12 cellular contexts compared by ENCODE assay signal in genomic region chr1:1827089-1827433, GRCh38. TPM values are rescaled to one million over a fixed set of nuclear protein-coding genes. Genes with fewer than 3 reads are reported as not detected.
DNase-seq lines count a peak whose midpoint lies in the region; ATAC-seq and TF ChIP-seq lines count a peak whose summit lies in the region.
"Had no signal": no experiment of that assay in that cellular context is flagged by ENCODE, and none has a peak within 500 bp of the region (broad histone marks: within the 10 kb centered on the region; RNA-seq: fewer than 3 reads in every experiment).

No MANE protein-coding gene starts in this region.

- H3K79me2 ChIP-seq in hepatocyte: peaks cover 100% of the 10 kb centered on the region

- H3K4me1 ChIP-seq in left ventricle myocardium inferior (peaks cover 23% of the 10 kb centered on the region), SJCRH30 (peaks cover 26% of the 10 kb centered on the region), hepatocyte (ENCODE audit: insufficient read depth) (peaks cover 19% of the 10 kb centered on the region), thymus (ENCODE audit: control insufficient read depth, insufficient read depth, low read length) (no peaks in the 10 kb centered on the region)

- H3K27me3 ChIP-seq in left ventricle myocardium inferior (ENCODE audit: low read depth): no peaks in the 10 kb centered on the region
- H3K27me3 ChIP-seq in SJCRH30: no peaks in the 10 kb centered on the region
- no peaks in the 10 kb centered on the region for H3K27me3 ChIP-seq in hepatocyte
- H3K27me3 ChIP-seq in thymus (ENCODE audit: control insufficient read depth, insufficient read depth): no peaks in the 10 kb centered on the region

- H3K9me3 ChIP-seq in left ventricle myocardium inferior (replicated peaks): no peaks in the 10 kb centered on the region
- H3K9me3 ChIP-seq in SJCRH30 (replicated peaks): no peaks in the 10 kb centered on the region
- H3K9me3 ChIP-seq in hepatocyte (ENCODE audit: low read depth): no peaks in the 10 kb centered on the region
- H3K9me3 ChIP-seq in thymus (ENCODE audit: control insufficient read depth): no peaks in the 10 kb centered on the region

- no peak overlapping the region for H3K4me3 ChIP-seq in left ventricle myocardium inferior
- H3K4me3 ChIP-seq in SJCRH30: no peak overlapping the region
- H3K4me3 ChIP-seq in hepatocyte: no peak overlapping the region
- no peak overlapping the region for H3K4me3 ChIP-seq in thymus (ENCODE audit: low read length)

- TF ChIP-seq CTCF in left ventricle myocardium inferior (IDR thresholded peaks at IDR 0.05; ENCODE audit: borderline replicate concordance) (no peak), hepatocyte (IDR thresholded peaks at IDR 0.05; ENCODE audit: poor library complexity) (no peak)

- H3K36me3 ChIP-seq in left ventricle myocardium inferior: peaks cover 30% of the 10 kb centered on the region
- H3K36me3 ChIP-seq in SJCRH30: peaks cover 57% of the 10 kb centered on the region
- H3K36me3 ChIP-seq in hepatocyte (replicated peaks; ENCODE audit: insufficient read depth, low read depth): no peaks in the 10 kb centered on the region
- H3K36me3 ChIP-seq in thymus (ENCODE audit: control insufficient read depth, insufficient read depth): peaks cover 43% of the 10 kb centered on the region

- ATAC-seq in left cardiac atrium (no peak), esophagus mucosa (no peak), GM19328 (IDR thresholded peaks at IDR 0.05; ENCODE audit: unreplicated experiment) (no peak)
- ATAC-seq: stimulated activated naive CD8-positive, alpha-beta T cell treated with anti-CD3 and anti-CD28 coated beads, Interleukin-15, Interleukin-2, amounts not matched to agents 100 U/mL and 50 U/mL, for 24 hours had no signal

- DNase-seq in left ventricle myocardium inferior (no peak), left cardiac atrium (no peak), SJCRH30 (peak; percentile 30 to 39), hepatocyte (ENCODE audit: low spot score) (no peak), AML-193 (lab: John Stamatoyannopoulos, UW) (no peak)
- DNase-seq: NCI-H1105; NCI-H510A treated with DMSO at 0.1 percent for 48 hours; SIG-M5; stimulated activated naive CD8-positive, alpha-beta T cell treated with anti-CD3 and anti-CD28 coated beads, Interleukin-15, Interleukin-2, amounts not matched to agents 100 U/mL and 50 U/mL, for 24 hours had no signal

- intact Hi-C loops in left ventricle myocardium inferior (cut with micrococcal nuclease): no loop called here
- intact Hi-C loops in left cardiac atrium (cut with DNase I): no loop called here

- H2AFZ ChIP-seq in hepatocyte: no peak overlapping the region

- H4K20me1 ChIP-seq in hepatocyte (ENCODE audit: insufficient read depth, poor library complexity, severe bottlenecking): peaks cover 64% of the 10 kb centered on the region

- WGBS in hepatocyte (ENCODE audit: low lambda C conversion rate, missing lambda C conversion rate): 64% methylated on average over 9 of the region's 9 CpGs
- WGBS in thymus: 94% methylated on average over 9 of the region's 9 CpGs

- H3K27ac ChIP-seq in left ventricle myocardium inferior (replicated peaks): peak overlapping the region; percentile 5
- H3K27ac ChIP-seq in SJCRH30: no peak overlapping the region
- peak overlapping the region; percentile 61 for H3K27ac ChIP-seq in hepatocyte
- peak overlapping the region; percentile 69 for H3K27ac ChIP-seq in thymus (ENCODE audit: low read depth)

- peak overlapping the region; percentile 12 for H3K4me2 ChIP-seq in hepatocyte

- no peaks in the 10 kb centered on the region for H3K9me2 ChIP-seq in hepatocyte (replicated peaks; ENCODE audit: insufficient read depth)

RNA-seq across cellular contexts. Expression of gene NADK, which starts 48.8 kb away (rescaled TPM):
- total RNA-seq in left ventricle myocardium inferior (25.3 TPM), left cardiac atrium (10 to 100 TPM; 39.4 to 53.9 TPM), hepatocyte (46.9 and 67.5 TPM in 2 replicates), esophagus mucosa (31.8 TPM)
- 65.2 and 74.6 TPM in 2 replicates for total RNA-seq in SJCRH30 (2014; rRNA removed; shearing (Covaris generic))
- polyA plus RNA-seq in hepatocyte (57.3 and 68.2 TPM in 2 replicates), thymus (60.0 TPM)

Comparison
In these comparisons a context has a peak if more than half of its experiments do, and no peak if none do; other contexts are left out.
1. DNase-seq: peak in SJCRH30 (2 of 2); none in left ventricle myocardium inferior (single experiment), left cardiac atrium (single experiment), hepatocyte (single experiment) and AML-193 (0 of 2).